17 cellular contexts compared by ENCODE assay signal in the genomic region with DNA sequence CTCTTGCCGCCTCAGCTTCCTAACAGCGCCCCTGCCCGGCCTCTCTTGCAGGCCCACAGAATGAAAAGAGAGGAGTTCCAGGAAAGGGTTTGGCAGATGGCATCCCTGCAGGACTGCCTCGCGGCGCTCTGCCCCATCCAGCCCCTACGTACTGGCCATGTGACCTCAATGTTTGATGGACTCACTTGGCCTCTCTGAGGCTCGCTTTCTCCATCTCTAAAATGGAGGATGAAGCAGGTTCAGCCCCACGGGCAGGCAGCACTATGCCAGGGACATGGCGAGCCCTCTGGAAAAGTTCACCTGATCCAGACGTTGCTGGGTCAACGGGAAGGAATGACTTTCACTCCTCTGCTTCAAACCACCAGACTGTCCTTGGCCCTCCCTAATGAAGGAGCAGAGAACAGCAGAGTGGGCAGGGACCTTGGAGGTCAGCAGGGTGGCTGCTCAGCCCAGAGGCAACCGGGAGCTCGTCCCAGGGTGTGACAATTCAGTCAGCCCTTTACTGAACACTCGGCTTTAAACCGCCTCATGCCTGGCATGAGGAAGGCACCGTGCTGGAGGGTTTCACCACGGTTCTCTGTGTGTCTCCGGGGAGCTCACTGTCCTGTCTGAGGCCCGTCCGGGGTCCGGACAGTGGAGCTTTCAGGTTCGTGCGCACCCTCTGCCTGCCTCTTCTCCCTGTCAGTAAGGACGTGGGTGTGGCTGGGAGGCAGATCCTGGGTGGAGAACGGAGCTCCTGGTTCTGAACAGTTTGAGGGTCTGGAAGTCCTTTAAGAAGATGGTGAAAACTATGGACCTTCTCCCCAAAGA.
"Had no signal": no experiment of that assay in that cellular context is flagged by ENCODE, and none has a peak within 500 bp of the region (broad histone marks: within the 10 kb centered on the region; RNA-seq: fewer than 3 reads in every experiment).

No MANE protein-coding gene starts in this region.

- FAIRE-seq: small intestine had no signal

- H3K4me3 ChIP-seq: ascending aorta, prostate gland, stomach had no signal

- H3K27me3 ChIP-seq: ascending aorta had no signal

- H3K4me1 ChIP-seq: ascending aorta, prostate gland had no signal

- H3K36me3 ChIP-seq: ascending aorta, prostate gland, stomach had no signal

- H3K27ac ChIP-seq: ascending aorta, prostate gland, stomach had no signal

- ATAC-seq: activated CD8-positive, alpha-beta memory T cell treated with anti-CD3 and anti-CD28 coated beads, Interleukin-2, amount 10 ng/mL, durations not matched to agents 7 days and 5 days; esophagus mucosa; left colon; right cardiac atrium; SK-N-SH treated with all-trans-retinoic acid at 6 μM for 48 hours; T-cell had no signal

- DNase-seq: activated CD4-positive, alpha-beta memory T cell treated with anti-CD3 and anti-CD28 coated beads, Interleukin-2, amount 10 ng/mL, durations not matched to agents 7 days and 5 days; activated CD4-positive, alpha-beta T cell treated with anti-CD3 and anti-CD28 coated beads for 48 hours; activated CD4-positive, CD25-positive, alpha-beta regulatory T cell; activated CD8-positive, alpha-beta memory T cell treated with anti-CD3 and anti-CD28 coated beads, Interleukin-2, amount 10 ng/mL, durations not matched to agents 7 days and 5 days; activated naive CD4-positive, alpha-beta T cell treated with Interleukin-2 at 50 U/mL for 16 hours; effector CD4-positive, alpha-beta T cell; left colon; mammary epithelial cell; small intestine; stimulated activated CD4-positive, alpha-beta T cell treated with anti-CD3 and anti-CD28 coated beads, Interleukin-4, amount 100 ng/mL, for 1 hour; stomach; T-cell had no signal

- H3K9me3 ChIP-seq: ascending aorta, prostate gland, stomach had no signal
